1 cellular context compared by ENCODE assay signal in genomic region chr3:142436936-142437585, GRCh38.
TF ChIP-seq lines count a peak whose summit lies in the region.

No MANE protein-coding gene starts in this region.

TF ChIP-seq in HepG2, 621 proteins besides CTCF, POLR2A, EP300 and RAD21:
- no peak for TF ChIP-seq ZNF710 (CRISPR knock-in tag; IDR thresholded peaks at IDR 0.05; ENCODE audit: borderline replicate concordance)
- no peak for TF ChIP-seq HBP1 (CRISPR knock-in tag; IDR thresholded peaks at IDR 0.05; ENCODE audit: low read depth)
- TF ChIP-seq ISX (CRISPR knock-in tag; conservative IDR thresholded peaks at IDR 0.05) = no peak
